In the genomic region with DNA sequence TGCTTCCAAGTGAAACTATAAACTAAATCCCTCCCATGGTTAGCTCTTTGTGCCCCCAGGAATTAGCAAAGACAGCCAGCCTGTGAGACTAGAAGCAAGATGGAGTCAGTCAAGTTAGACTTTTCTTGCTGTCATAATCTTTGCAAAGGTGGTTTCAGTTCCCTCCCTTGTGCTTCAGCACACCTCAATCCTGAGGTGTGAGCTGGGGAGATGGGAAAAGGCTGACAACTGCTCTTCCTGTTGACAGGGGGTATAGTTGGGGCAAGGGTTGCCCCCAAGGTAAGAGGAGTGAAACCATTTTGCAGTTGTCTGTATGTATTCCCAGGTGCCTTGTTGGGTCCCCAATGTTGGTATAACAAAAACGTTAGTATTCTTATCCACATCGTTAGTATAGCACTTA, we compare ENCODE assay signal across 23 cellular contexts. TPM values are rescaled to one million over a fixed set of nuclear protein-coding genes. Genes with fewer than 3 reads are reported as not detected.
A peak's percentile ranks its signal among the peaks of the same experiment; 100 is the strongest.
DNase-seq lines count a peak whose midpoint lies in the region; ATAC-seq, FAIRE-seq and TF ChIP-seq lines count a peak whose summit lies in the region.
"Had no signal": no experiment of that assay in that cellular context is flagged by ENCODE, and none has a peak within 500 bp of the region (broad histone marks: within the 10 kb centered on the region; RNA-seq: fewer than 3 reads in every experiment).

No MANE protein-coding gene starts in this region.

- peak; percentile 69 for FAIRE-seq in GM12891 (lab: Jason Lieb, UNC)
- FAIRE-seq: A204.1, D721Med, GM12892, GM18507, GM19239 had no signal

- DNase-seq in GM12891 (ENCODE audit: insufficient read length, low spot score) (no peak), endodermal cell (peak; percentile 56), colonic mucosa (no peak), AML-193 (lab: John Stamatoyannopoulos, UW) (no peak)
- DNase-seq: 8988T; ACHN; Caco-2; Calu3; CD4-positive, alpha-beta T cell; CD8-positive, alpha-beta T cell; DMS79 treated with DMSO at 0.1 percent for 48 hours; EL; GDM1 had no signal

- H3K27me3 Mint-ChIP-seq in endodermal cell (ENCODE audit: insufficient read depth): no peaks in the 10 kb centered on the region
- H3K27me3 Mint-ChIP-seq: B cell; CD4-positive, alpha-beta T cell had no signal

- H3K4me3 ChIP-seq in endodermal cell (ENCODE audit: low read length) (no peak overlapping the region), colonic mucosa (no peak overlapping the region)
- H3K4me3 ChIP-seq: BLaER1 treated with 17β-estradiol and CSF1 and Interleukin-3, amounts not matched to agents 10 nM and 100 nM had no signal

- no peak overlapping the region for H3K27ac Mint-ChIP-seq in endodermal cell
- H3K27ac Mint-ChIP-seq: B cell; CD4-positive, alpha-beta T cell; CD8-positive, alpha-beta T cell had no signal

- H3K9me3 Mint-ChIP-seq in endodermal cell: no peaks in the 10 kb centered on the region
- H3K9me3 Mint-ChIP-seq: CD4-positive, alpha-beta T cell; CD8-positive, alpha-beta T cell had no signal

- no peak for ATAC-seq in HG03432 (IDR thresholded peaks at IDR 0.05; ENCODE audit: unreplicated experiment)
- ATAC-seq: CD8-positive, alpha-beta T cell had no signal

- no peaks in the 10 kb centered on the region for H3K36me3 ChIP-seq in endodermal cell (ENCODE audit: control insufficient read depth, insufficient read depth, low read length)
- H3K36me3 ChIP-seq in colonic mucosa: no peaks in the 10 kb centered on the region
- H3K36me3 ChIP-seq: BLaER1 treated with 17β-estradiol and CSF1 and Interleukin-3, amounts not matched to agents 10 nM and 100 nM had no signal

- H3K9ac ChIP-seq in endodermal cell (ENCODE audit: extremely low read depth, low read length, poor library complexity, severe bottlenecking) (no peak overlapping the region), colonic mucosa (ENCODE audit: low read depth in 2 of 2, low read length in 2 of 2) (no peak overlapping the region)
- H3K9ac ChIP-seq: BLaER1 treated with 17β-estradiol and CSF1 and Interleukin-3, amounts not matched to agents 10 nM and 100 nM had no signal

- H3K4me1 ChIP-seq in endodermal cell (ENCODE audit: control insufficient read depth, insufficient read depth, low read length) (no peaks in the 10 kb centered on the region), colonic mucosa (no peaks in the 10 kb centered on the region)

- WGBS in endodermal cell (ENCODE audit: insufficient coverage in 1 of 2, insufficient read length in 1 of 2), 2 experiments: 77% methylated on average over 2 of the region's 2 CpGs; no CpG with 5 or more reads in 1 of the 2 experiments

- TF ChIP-seq POLR2A in GM12891 (IDR thresholded peaks at IDR 0.05; ENCODE audit: low read depth, low read length): no peak

- TF ChIP-seq CTCF in endodermal cell (conservative IDR thresholded peaks at IDR 0.05): no peak
- no peak for TF ChIP-seq CTCF in colonic mucosa (IDR thresholded peaks at IDR 0.05)

- H3K27ac ChIP-seq in endodermal cell (ENCODE audit: low read depth, low read length): no peak overlapping the region
- H3K27ac ChIP-seq in colonic mucosa: no peak overlapping the region
- H3K27ac ChIP-seq: BLaER1 treated with 17β-estradiol and CSF1 and Interleukin-3, amounts not matched to agents 10 nM and 100 nM; C4-2B had no signal

- H3K4me1 Mint-ChIP-seq in endodermal cell: peaks cover 10% of the 10 kb centered on the region

- H3K27me3 ChIP-seq in endodermal cell (ENCODE audit: control insufficient read depth, insufficient read depth, low read length, poor library complexity, severe bottlenecking) (no peaks in the 10 kb centered on the region), colonic mucosa (no peaks in the 10 kb centered on the region)
- H3K27me3 ChIP-seq: BLaER1 treated with 17β-estradiol and CSF1 and Interleukin-3, amounts not matched to agents 10 nM and 100 nM had no signal

- intact Hi-C loops in colonic mucosa (cut with DNase I): no loop called here

- no peaks in the 10 kb centered on the region for H3K36me3 Mint-ChIP-seq in endodermal cell (ENCODE audit: low read depth)
- H3K36me3 Mint-ChIP-seq: CD8-positive, alpha-beta T cell had no signal

- no peak overlapping the region for H3K4me3 Mint-ChIP-seq in endodermal cell
- H3K4me3 Mint-ChIP-seq: B cell; CD4-positive, alpha-beta T cell; CD8-positive, alpha-beta T cell had no signal

- no peaks in the 10 kb centered on the region for H3K9me3 ChIP-seq in endodermal cell (ENCODE audit: control insufficient read depth, low read length)
- H3K9me3 ChIP-seq in colonic mucosa: no peaks in the 10 kb centered on the region
- H3K9me3 ChIP-seq: BLaER1 treated with 17β-estradiol and CSF1 and Interleukin-3, amounts not matched to agents 10 nM and 100 nM; Caco-2 had no signal

TF ChIP-seq in GM12891, 5 proteins besides CTCF, POLR2A, EP300 and RAD21:
- TF ChIP-seq POLR2AphosphoS5 (IDR thresholded peaks at IDR 0.05; ENCODE audit: low read depth, low read length) (no peak), SPI1 (IDR thresholded peaks at IDR 0.05; ENCODE audit: low read depth, low read length) (peak; percentile 65), PAX5 (IDR thresholded peaks at IDR 0.05; ENCODE audit: insufficient read depth, low read length, severe bottlenecking) (no peak)

RNA-seq across cellular contexts. Expression of gene CPM, which starts 12.3 kb away (rescaled TPM):
- polyA plus RNA-seq in GM12891 (2012; ENCODE audit: low read depth, missing spikeins): 0.85 TPM
- total RNA-seq in endodermal cell (under 1 TPM; 0.80 to 0.86 TPM), colonic mucosa (10 to 100 TPM; 30.0 to 40.3 TPM)
- 1.1 TPM for polyA plus RNA-seq in endodermal cell (2013, experiment 1 of 2)
- polyA plus RNA-seq in endodermal cell (2013, experiment 2 of 2): 0.58 TPM
- total RNA-seq: G401 had no signal

Comparison
In these comparisons a context has a peak if more than half of its experiments do, and no peak if none do; other contexts are left out.
1. RNA of gene CPM, which starts 12.3 kb away (total RNA-seq): 30.0 to 40.3 TPM in colonic mucosa; 0.80 to 0.86 TPM in endodermal cell; every median in the first group is over 10 times any median in the second.